16 cellular contexts compared by ENCODE assay signal in genomic region chr10:60649485-60650271, GRCh38.
DNase-seq lines count a peak whose midpoint lies in the region; ATAC-seq and TF ChIP-seq lines count a peak whose summit lies in the region.
"Had no signal": no experiment of that assay in that cellular context is flagged by ENCODE, and none has a peak within 500 bp of the region (broad histone marks: within the 10 kb centered on the region; RNA-seq: fewer than 3 reads in every experiment).

No MANE protein-coding gene starts in this region.

- H2AFZ ChIP-seq in GM23338 = no peak overlapping the region

- H3K27ac ChIP-seq in C4-2B (peak overlapping the region; percentile 66; the same call in 1 of the 2 replicates), GM23338 (ENCODE audit: low read depth) (no peak overlapping the region; the same call in 1 of the 2 replicates)
- H3K27ac ChIP-seq: epithelial cell of prostate had no signal

- no peaks in the 10 kb centered on the region for H3K36me3 Mint-ChIP-seq in GM23338 (ENCODE audit: low read depth)

- TF ChIP-seq CTCF in C4-2B (conservative IDR thresholded peaks at IDR 0.05) (no peak), GM23338 (conservative IDR thresholded peaks at IDR 0.05; ENCODE audit: low read depth in 2 of 2) (no peak)

- peak overlapping the region; percentile 59 for H3K4me2 ChIP-seq in GM23338

- no peaks in the 10 kb centered on the region for H3K79me2 ChIP-seq in GM23338 (replicated peaks; ENCODE audit: insufficient read depth)

- H3F3A ChIP-seq in GM23338 (replicated peaks; ENCODE audit: low read depth) = no peaks in the 10 kb centered on the region

- H3K4me1 Mint-ChIP-seq in GM23338 = peaks cover 23% of the 10 kb centered on the region

- peaks cover 22% of the 10 kb centered on the region for H3K4me1 ChIP-seq in GM23338 (ENCODE audit: insufficient read depth)

- H3K4me3 ChIP-seq in GM23338 = no peak overlapping the region

- DNase-seq in GM23338 (ENCODE audit: low spot score) (no peak), NCI-H748 treated with DMSO at 0.1 percent for 48 hours (lab: John Stamatoyannopoulos, UW) (peak; percentile 43), NCI-H2029 (lab: John Stamatoyannopoulos, UW) (no peak), GM19240 (ENCODE audit: insufficient read length, low spot score) (no peak), epidermal melanocyte (ENCODE audit: insufficient read length, low spot score) (no peak)
- DNase-seq in activated CD8-positive, alpha-beta memory T cell treated with anti-CD3 and anti-CD28 coated beads, Interleukin-2, amount 50 U/mL, for 4 hours = no peak
- DNase-seq: activated CD4-positive, alpha-beta T cell treated with anti-CD3 and anti-CD28 coated beads, Interleukin-2, amount 50 U/mL, for 1 hour; Kasumi-1; mesenchymal stem cell; NCI-H187 treated with DMSO at 0.1 percent for 48 hours; right cardiac atrium; SHP77 treated with DMSO at 0.1 percent for 48 hours; T1000 had no signal

- no peak overlapping the region for H3K4me3 Mint-ChIP-seq in GM23338

- no peaks in the 10 kb centered on the region for H3K36me3 ChIP-seq in GM23338 (ENCODE audit: insufficient read depth)

- peak overlapping the region; percentile 1; the same call in 1 of the 2 replicates for H3K27ac Mint-ChIP-seq in GM23338

- peak; percentile 71 for ATAC-seq in GM23338
- peak; percentile 13 for ATAC-seq in esophagus mucosa
- ATAC-seq: right cardiac atrium had no signal

- H3K9me3 Mint-ChIP-seq in GM23338 = no peaks in the 10 kb centered on the region

- H3K27me3 Mint-ChIP-seq in GM23338 (ENCODE audit: insufficient read depth, low read depth, poor library complexity) = no peaks in the 10 kb centered on the region

- H4K20me1 ChIP-seq in GM23338 (replicated peaks; ENCODE audit: insufficient read depth) = no peaks in the 10 kb centered on the region

- H3K27me3 ChIP-seq in GM23338 (ENCODE audit: insufficient read depth) = no peaks in the 10 kb centered on the region

- H3K9me2 ChIP-seq in GM23338 (ENCODE audit: insufficient read depth) = no peaks in the 10 kb centered on the region

TF ChIP-seq in GM23338, 12 proteins besides CTCF, POLR2A, EP300 and RAD21:
- TF ChIP-seq ZNF114 (CRISPR knock-in tag; IDR thresholded peaks at IDR 0.05) = no peak
- TF ChIP-seq JUNB (IDR thresholded peaks at IDR 0.05; ENCODE audit: unreplicated experiment) = no peak
- no peak for TF ChIP-seq EZH2phosphoT487 (IDR thresholded peaks at IDR 0.05; ENCODE audit: unreplicated experiment)
- no peak for TF ChIP-seq ZNF462 (CRISPR knock-in tag; IDR thresholded peaks at IDR 0.05)
- TF ChIP-seq ETS1 (IDR thresholded peaks at IDR 0.05) = no peak
- no peak for TF ChIP-seq POLR2AphosphoS5 (IDR thresholded peaks at IDR 0.05; ENCODE audit: low read depth)
- no peak for TF ChIP-seq EZH2 (IDR thresholded peaks at IDR 0.05; ENCODE audit: low read depth, unreplicated experiment)
- no peak for TF ChIP-seq CREB1 (CRISPR knock-in tag; IDR thresholded peaks at IDR 0.05; ENCODE audit: low read depth)
- TF ChIP-seq ZNF331 (CRISPR knock-in tag; IDR thresholded peaks at IDR 0.05; ENCODE audit: low read depth) = no peak
- TF ChIP-seq NANOG (IDR thresholded peaks at IDR 0.05; ENCODE audit: borderline replicate concordance) = no peak
- TF ChIP-seq REST (IDR thresholded peaks at IDR 0.05; ENCODE audit: unreplicated experiment) = no peak
- TF ChIP-seq STAT1 (IDR thresholded peaks at IDR 0.05; ENCODE audit: unreplicated experiment) = no peak
TF ChIP-seq in GM23338: peak in this region for 0.
